In genomic region chr9:112605518-112605917, GRCh38 we compare ENCODE assay signal across 12 cellular contexts.
DNase-seq lines count a peak whose midpoint lies in the region; ATAC-seq lines count a peak whose summit lies in the region.
"Had no signal": no experiment of that assay in that cellular context is flagged by ENCODE, and none has a peak within 500 bp of the region (broad histone marks: within the 10 kb centered on the region; RNA-seq: fewer than 3 reads in every experiment).

No MANE protein-coding gene starts in this region.

- peaks cover 14% of the 10 kb centered on the region for H3K4me1 Mint-ChIP-seq in activated T-cell treated with anti-CD3 and anti-CD28 coated beads, Interleukin-2, amount 50 U/mL, for 24 hours (ENCODE audit: low read depth)
- H3K4me1 Mint-ChIP-seq in stimulated activated naive CD8-positive, alpha-beta T cell treated with anti-CD3 and anti-CD28 coated beads, Interleukin-15, Interleukin-2, amounts not matched to agents 100 ng/mL and 50 ng/mL, for 24 hours (ENCODE audit: low read depth): peaks cover 15% of the 10 kb centered on the region

- ATAC-seq in GM21717 (IDR thresholded peaks at IDR 0.05; ENCODE audit: unreplicated experiment) (peak; percentile 96), HG03139 (IDR thresholded peaks at IDR 0.05; ENCODE audit: unreplicated experiment) (peak; percentile 80)

- peak overlapping the region; percentile 0 for H3K4me3 Mint-ChIP-seq in activated T-cell treated with anti-CD3 and anti-CD28 coated beads, Interleukin-2, amount 50 U/mL, for 24 hours
- no peak overlapping the region for H3K4me3 Mint-ChIP-seq in stimulated activated naive CD8-positive, alpha-beta T cell treated with anti-CD3 and anti-CD28 coated beads, Interleukin-15, Interleukin-2, amounts not matched to agents 100 ng/mL and 50 ng/mL, for 24 hours

- intact Hi-C loops in cardiac septum (cut with DNase I): no loop called here

- H3K27me3 Mint-ChIP-seq in activated T-cell treated with anti-CD3 and anti-CD28 coated beads, Interleukin-2, amount 50 U/mL, for 24 hours: no peaks in the 10 kb centered on the region
- H3K27me3 Mint-ChIP-seq in stimulated activated naive CD8-positive, alpha-beta T cell treated with anti-CD3 and anti-CD28 coated beads, Interleukin-15, Interleukin-2, amounts not matched to agents 100 ng/mL and 50 ng/mL, for 24 hours: no peaks in the 10 kb centered on the region

- DNase-seq in activated T-cell treated with anti-CD3 and anti-CD28 coated beads, Interleukin-2, amount 50 U/mL, for 24 hours: no peak
- DNase-seq in activated T-cell treated with anti-CD3 and anti-CD28 coated beads for 4 hours (no peak), mesenteric fat pad (ENCODE audit: low spot score) (no peak), AG08396 (ENCODE audit: low spot score) (no peak), cardiac septum (ENCODE audit: low spot score) (no peak)
- DNase-seq: ACHN, DND-41, Karpas-422, NCI-H69 had no signal

- H3K36me3 Mint-ChIP-seq in activated T-cell treated with anti-CD3 and anti-CD28 coated beads, Interleukin-2, amount 50 U/mL, for 24 hours (ENCODE audit: low read depth): no peaks in the 10 kb centered on the region
- no peaks in the 10 kb centered on the region for H3K36me3 Mint-ChIP-seq in stimulated activated naive CD8-positive, alpha-beta T cell treated with anti-CD3 and anti-CD28 coated beads, Interleukin-15, Interleukin-2, amounts not matched to agents 100 ng/mL and 50 ng/mL, for 24 hours (ENCODE audit: low read depth)

- peak overlapping the region; percentile 1 for H3K27ac Mint-ChIP-seq in activated T-cell treated with anti-CD3 and anti-CD28 coated beads, Interleukin-2, amount 50 U/mL, for 24 hours
- H3K27ac Mint-ChIP-seq in stimulated activated naive CD8-positive, alpha-beta T cell treated with anti-CD3 and anti-CD28 coated beads, Interleukin-15, Interleukin-2, amounts not matched to agents 100 ng/mL and 50 ng/mL, for 24 hours: peak overlapping the region; percentile 43

- H3K9me3 Mint-ChIP-seq in activated T-cell treated with anti-CD3 and anti-CD28 coated beads, Interleukin-2, amount 50 U/mL, for 24 hours: no peaks in the 10 kb centered on the region
- no peaks in the 10 kb centered on the region for H3K9me3 Mint-ChIP-seq in stimulated activated naive CD8-positive, alpha-beta T cell treated with anti-CD3 and anti-CD28 coated beads, Interleukin-15, Interleukin-2, amounts not matched to agents 100 ng/mL and 50 ng/mL, for 24 hours
